9 cellular contexts compared by ENCODE assay signal in the genomic region with DNA sequence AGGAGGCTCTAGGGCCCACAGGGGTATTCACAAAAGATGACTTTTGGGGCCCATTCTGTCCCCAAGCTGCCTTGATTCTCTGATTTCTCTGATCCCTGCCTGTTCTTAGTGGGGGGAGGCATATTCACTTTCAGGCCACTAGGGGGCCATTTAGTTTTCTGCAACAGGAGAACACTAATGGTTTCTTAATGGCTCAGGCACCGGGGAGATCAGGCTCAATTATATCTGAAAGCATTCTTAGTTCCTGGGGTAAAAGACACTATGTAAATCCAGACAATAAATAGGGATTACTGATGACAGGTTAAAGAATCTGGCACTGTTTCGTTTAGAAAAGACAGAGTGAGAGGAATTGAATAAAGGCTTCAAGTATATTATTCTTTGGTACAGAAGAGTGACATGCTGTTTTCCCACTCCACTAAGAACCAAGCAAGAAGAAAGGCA. TPM values are rescaled to one million over a fixed set of nuclear protein-coding genes. Genes with fewer than 3 reads are reported as not detected.
DNase-seq lines count a peak whose midpoint lies in the region; ATAC-seq, FAIRE-seq and TF ChIP-seq lines count a peak whose summit lies in the region.
"Had no signal": no experiment of that assay in that cellular context is flagged by ENCODE, and none has a peak within 500 bp of the region (broad histone marks: within the 10 kb centered on the region; RNA-seq: fewer than 3 reads in every experiment).

No MANE protein-coding gene starts in this region.

- no peaks in the 10 kb centered on the region for H3K9me3 ChIP-seq in OCI-LY3 (ENCODE audit: insufficient read depth, low read length)
- no peaks in the 10 kb centered on the region for H3K9me3 ChIP-seq in ovary

- DNase-seq in DMS114 treated with DMSO at 0.1 percent for 48 hours (lab: John Stamatoyannopoulos, UW; ENCODE audit: unreplicated experiment) = peak; percentile 74
- peak; percentile 69 for DNase-seq in HTR-8/SVneo (ENCODE audit: insufficient read length, low spot score)
- peak; percentile 79 for DNase-seq in activated effector memory CD4-positive, alpha-beta T cell treated with anti-CD3 and anti-CD28 coated beads, Interleukin-2, amount 50 U/mL, for 16 hours
- DNase-seq in foreskin fibroblast = peak; percentile 50 to 82
- peak in 3 of 5 donors; percentile 35 to 65 (median 41) for DNase-seq in ovary
- DNase-seq in ureter (ENCODE audit: low spot score) = no peak

- H3K27me3 ChIP-seq in OCI-LY3 (ENCODE audit: low read depth, low read length) = peaks cover 2% of the 10 kb centered on the region; the same call in 1 of the 2 replicates
- no peaks in the 10 kb centered on the region for H3K27me3 ChIP-seq in ovary

- no peak for TF ChIP-seq EP300 in ovary (IDR thresholded peaks at IDR 0.05)

- peak; percentile 86 for TF ChIP-seq CTCF in OCI-LY3 (IDR thresholded peaks at IDR 0.05; ENCODE audit: low read depth, low read length)
- TF ChIP-seq CTCF in foreskin fibroblast (IDR thresholded peaks at IDR 0.05; ENCODE audit: low read depth, low read length) = peak; percentile 89
- peak; percentile 70 to 74 (median 73) for TF ChIP-seq CTCF in ovary (IDR thresholded peaks at IDR 0.05)

- intact Hi-C loops in ovary (cut with DNase I) = loop anchor here in 1 of 4 donors (2.0 to 5.0 kb wide), 2 partner anchors 36 to 100 kb away; a partner anchor contains a TSS

- 1 to 6% (median 3%) methylated on average over 2 of the region's 2 CpGs for WGBS in ovary, 3 donors

- H3K4me3 ChIP-seq in OCI-LY3 (ENCODE audit: low read length) = no peak overlapping the region
- no peak overlapping the region for H3K4me3 ChIP-seq in foreskin fibroblast (ENCODE audit: low read depth in 1 of 2, low read length in 2 of 2)
- no peak overlapping the region for H3K4me3 ChIP-seq in ovary

- H3K4me1 ChIP-seq in OCI-LY3 (ENCODE audit: low read length) (peaks cover 46% of the 10 kb centered on the region), ovary (ENCODE audit: insufficient read depth) (peaks cover 4% of the 10 kb centered on the region)

- 0 out of 2 replicates have a peak, but pooled peaks cover 2% of the 10 kb centered on the region for H3K79me2 ChIP-seq in OCI-LY3 (ENCODE audit: low read length)

- no peak for TF ChIP-seq POLR2A in ovary (IDR thresholded peaks at IDR 0.05)

- no peak for FAIRE-seq in HTR-8/SVneo (lab: Jason Lieb, UNC)
- FAIRE-seq: TTC549 had no signal

- no peak overlapping the region for H3K9ac ChIP-seq in OCI-LY3 (ENCODE audit: low read length)

- H3K36me3 ChIP-seq in OCI-LY3 (replicated peaks; ENCODE audit: low read depth, low read length) (peaks cover 11% of the 10 kb centered on the region), ovary (no peaks in the 10 kb centered on the region)

- H2AFZ ChIP-seq in OCI-LY3 (ENCODE audit: low read depth, low read length) = no peak overlapping the region

- no peak overlapping the region for H3K4me2 ChIP-seq in OCI-LY3 (ENCODE audit: low read length)

- no peak for ATAC-seq in GM21526 (IDR thresholded peaks at IDR 0.05; ENCODE audit: low FRiP score, unreplicated experiment)

- H3K27ac ChIP-seq in OCI-LY3 (ENCODE audit: low read length) = no peak overlapping the region
- no peak overlapping the region for H3K27ac ChIP-seq in ovary

- 0 out of 2 replicates have a peak, but pooled peaks cover 9% of the 10 kb centered on the region for H4K20me1 ChIP-seq in OCI-LY3 (ENCODE audit: insufficient read depth, low read length)

RNA-seq across cellular contexts. Expression of a gene that starts 2.5 kb away (rescaled TPM):
- 10 to 100 TPM in 6 of 7 donors, 1 to 10 TPM in 1; 8.1 to 50.6 (median 30.6) TPM for total RNA-seq in ovary
- polyA plus RNA-seq in ovary = 10 to 100 TPM in 1 of 2 donors, 1 to 10 TPM in 1; 7.4 to 31.2 TPM
- total RNA-seq in ureter = 26.2 TPM

RNA-seq across cellular contexts. Expression of a gene that starts 13.2 kb away (rescaled TPM):
- total RNA-seq in ovary (10 to 100 TPM in 1 of 7 donors, 1 to 10 TPM in 6; 1.9 to 13.9 (median 6.0) TPM), ureter (26.9 TPM)
- 1 to 10 TPM; 3.2 to 8.6 TPM for polyA plus RNA-seq in ovary

RNA-seq across cellular contexts. Expression of a gene that starts 19.8 kb away (rescaled TPM):
- 10 to 100 TPM in 4 of 7 donors, 1 to 10 TPM in 3; 1.8 to 22.2 (median 12.7) TPM for total RNA-seq in ovary
- 1 to 10 TPM; 2.9 to 4.3 TPM for polyA plus RNA-seq in ovary
- 56.5 TPM for total RNA-seq in ureter

RNA-seq across cellular contexts. Expression of a gene that starts 29.9 kb away (rescaled TPM):
- 1 to 10 TPM in 1 of 7 donors, not detected in 6; 4.5 TPM for total RNA-seq in ovary
- under 1 TPM in 1 of 2 donors, not detected in 1; 0.96 TPM for polyA plus RNA-seq in ovary
- not detected for total RNA-seq in ureter

RNA-seq across cellular contexts. Expression of a gene that starts 37.1 kb away (rescaled TPM):
- total RNA-seq in ovary (10 to 100 TPM in 1 of 7 donors, 1 to 10 TPM in 3, under 1 TPM in 1, not detected in 2; 0.48 to 12.9 (median 1.5) TPM), ureter (0.60 TPM)
- polyA plus RNA-seq in ovary = 1 to 10 TPM; 2.3 to 8.2 TPM
